In genomic region chr17:53724726-53725125, GRCh38 we compare ENCODE assay signal across 23 cellular contexts.
"Had no signal": no experiment of that assay in that cellular context is flagged by ENCODE, and none has a peak within 500 bp of the region (broad histone marks: within the 10 kb centered on the region; RNA-seq: fewer than 3 reads in every experiment).

No MANE protein-coding gene starts in this region.

- DNase-seq: activated CD4-positive, alpha-beta memory T cell treated with anti-CD3 and anti-CD28 coated beads, Interleukin-2, amount 10 ng/mL, durations not matched to agents 7 days and 5 days; activated CD4-positive, alpha-beta T cell treated with anti-CD3 and anti-CD28 coated beads for 36 hours; activated CD8-positive, alpha-beta memory T cell treated with anti-CD3 and anti-CD28 coated beads, Interleukin-2, amount 10 ng/mL, durations not matched to agents 7 days and 5 days; activated naive CD4-positive, alpha-beta T cell; activated naive CD8-positive, alpha-beta T cell treated with anti-CD3 and anti-CD28 coated beads for 36 hours; activated T-cell treated with anti-CD3 and anti-CD28 coated beads, Interleukin-2, amount 50 U/mL, for 1 hour; amniotic stem cell; dermis blood vessel endothelial cell; effector memory CD4-positive, alpha-beta T cell; esophagus squamous epithelium; head of caudate nucleus; immature natural killer cell; left colon; nephron progenitor cell; psoas muscle; right lobe of liver; small intestine; stimulated activated CD4-positive, alpha-beta T cell treated with anti-CD3 and anti-CD28 coated beads, Interleukin-4, amount 100 ng/mL, for 24 hours; upper lobe of right lung had no signal

- H3K36me3 ChIP-seq: esophagus squamous epithelium, right lobe of liver, thoracic aorta, upper lobe of right lung had no signal

- H3K27me3 ChIP-seq: esophagus squamous epithelium, right lobe of liver, upper lobe of right lung had no signal

- ATAC-seq: activated CD4-positive, alpha-beta T cell treated with anti-CD3 and anti-CD28 coated beads for 36 hours; activated CD8-positive, alpha-beta memory T cell treated with anti-CD3 and anti-CD28 coated beads, Interleukin-2, amount 10 ng/mL, durations not matched to agents 7 days and 5 days; activated T-helper 17 cell treated with anti-CD3 and anti-CD28 coated beads, Interleukin-2, amount 50 U/mL, for 72 hours; left colon; psoas muscle; stimulated activated effector memory CD8-positive, alpha-beta T cell treated with anti-CD3 and anti-CD28 coated beads, Interleukin-12 subunit alpha, Interleukin-12 subunit beta, amount 100 ng/mL, for 72 hours; upper lobe of right lung had no signal

- H3K27ac ChIP-seq: esophagus squamous epithelium, psoas muscle, right lobe of liver, thoracic aorta, upper lobe of right lung had no signal

- H3K4me1 ChIP-seq: esophagus squamous epithelium, psoas muscle, right lobe of liver, upper lobe of right lung had no signal

- H3K4me3 ChIP-seq: esophagus squamous epithelium, lung, psoas muscle, right lobe of liver, thoracic aorta, upper lobe of right lung had no signal

- H3K9me3 ChIP-seq: esophagus squamous epithelium, psoas muscle, right lobe of liver, thoracic aorta, upper lobe of right lung had no signal
